2 cellular contexts compared by ENCODE assay signal in genomic region chr18:67463829-67464228, GRCh38.
TF ChIP-seq lines count a peak whose summit lies in the region.

No MANE protein-coding gene starts in this region.

TF ChIP-seq in SK-N-SH, 30 proteins besides CTCF, POLR2A, EP300 and RAD21 (continued from another document):
- TF ChIP-seq ZBTB33 (IDR thresholded peaks at IDR 0.05; ENCODE audit: borderline replicate concordance, low read depth) (no peak), FOXJ3 (CRISPR knock-in tag; IDR thresholded peaks at IDR 0.05) (no peak), RCOR1 (IDR thresholded peaks at IDR 0.05; ENCODE audit: low read length) (no peak), REST (IDR thresholded peaks at IDR 0.05; ENCODE audit: low read depth, low read length) (no peak), ELF1 (IDR thresholded peaks at IDR 0.05) (no peak), POLR2AphosphoS5 (IDR thresholded peaks at IDR 0.05; ENCODE audit: low read depth, low read length) (no peak), RFX5 (IDR thresholded peaks at IDR 0.05; ENCODE audit: low read length) (no peak), SIN3A (IDR thresholded peaks at IDR 0.05; ENCODE audit: borderline replicate concordance, low read depth, low read length) (no peak), NRF1 (IDR thresholded peaks at IDR 0.05; ENCODE audit: low read depth, low read length) (no peak)

TF ChIP-seq in SK-N-SH treated with all-trans-retinoic acid at 6 μM for 48 hours, 23 proteins besides CTCF, POLR2A, EP300 and RAD21 (continued from another document):
- TF ChIP-seq TSHZ2 (CRISPR knock-in tag; IDR thresholded peaks at IDR 0.05) (no peak), CSDC2 (CRISPR knock-in tag; IDR thresholded peaks at IDR 0.05) (no peak), RARB (CRISPR knock-in tag; IDR thresholded peaks at IDR 0.05) (no peak), ZFP30 (CRISPR knock-in tag; IDR thresholded peaks at IDR 0.05) (no peak), ZC3H10 (CRISPR knock-in tag; IDR thresholded peaks at IDR 0.05) (no peak), ESRRG (CRISPR knock-in tag; IDR thresholded peaks at IDR 0.05) (no peak), ARNTL (CRISPR knock-in tag; IDR thresholded peaks at IDR 0.05; ENCODE audit: borderline replicate concordance, low read depth) (no peak)
